Comparison of ENCODE assay signal across 8 cellular contexts in the genomic region with DNA sequence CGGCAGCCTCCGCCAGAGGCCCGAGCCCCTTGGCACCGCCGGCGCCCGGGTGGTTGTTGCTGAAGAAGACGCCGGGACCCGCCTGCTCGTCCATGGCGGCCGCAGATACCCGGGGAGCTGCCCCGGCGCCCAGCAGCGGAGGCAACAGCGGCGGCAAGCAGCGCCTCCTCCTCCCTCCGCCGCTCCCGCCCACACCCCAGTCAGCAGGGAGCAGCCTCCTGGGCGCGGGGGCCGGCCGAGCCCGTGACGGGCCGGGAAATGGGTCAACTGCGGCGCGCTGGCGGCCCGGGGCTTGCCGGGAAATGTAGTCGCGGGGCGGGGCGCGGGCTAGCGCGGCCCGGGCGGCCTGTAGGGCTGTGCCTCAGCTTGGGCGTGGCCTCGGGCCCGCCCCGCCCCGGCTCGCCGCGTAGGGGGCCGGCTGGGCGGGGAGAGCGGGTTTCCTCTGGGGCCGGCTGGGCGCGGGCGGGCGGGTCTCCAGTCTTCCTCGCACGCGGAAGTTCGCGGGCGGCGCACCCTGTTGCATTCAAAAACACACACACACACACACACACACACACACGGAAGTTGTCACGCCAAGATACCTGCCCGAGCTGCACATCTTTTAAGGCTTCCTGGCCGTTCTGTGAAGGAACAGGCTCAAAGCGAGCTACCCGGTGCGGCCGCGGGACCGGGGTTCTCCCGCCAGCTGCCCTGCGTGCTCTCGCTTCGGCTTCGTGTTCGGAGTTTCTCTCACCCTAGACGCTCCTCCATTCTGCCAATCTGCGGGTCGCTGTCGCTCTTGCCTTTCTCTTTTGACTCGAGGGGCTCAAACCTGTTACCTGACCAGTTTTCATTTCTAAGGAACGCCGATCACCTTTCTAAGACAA. TPM values are rescaled to one million over a fixed set of nuclear protein-coding genes. Genes with fewer than 3 reads are reported as not detected.
A peak's percentile ranks its signal among the peaks of the same experiment; 100 is the strongest.
DNase-seq lines count a peak whose midpoint lies in the region; ATAC-seq and TF ChIP-seq lines count a peak whose summit lies in the region.

Gene STRN, minus strand, starts transcription at position 167 of the 866 bp plus-strand sequence. Its CDS starts 73 bp downstream, at position 94.

- no peaks in the 10 kb centered on the region for H3K27me3 ChIP-seq in BLaER1
- H3K27me3 ChIP-seq in colonic mucosa: no peaks in the 10 kb centered on the region

- peak within 1 kb of the TSS; percentile 96 for H3K4me3 ChIP-seq in BLaER1
- peak within 1 kb of the TSS; percentile 95 for H3K4me3 ChIP-seq in colonic mucosa

- H3K27ac ChIP-seq in BLaER1 (peak within 1 kb of the TSS; percentile 87), colonic mucosa (peak within 1 kb of the TSS; percentile 96)

- H4K20me1 ChIP-seq in BLaER1: peaks cover 39% of the 10 kb centered on the region

- H3K4me1 ChIP-seq in BLaER1 (peaks cover 38% of the 10 kb centered on the region), colonic mucosa (no peaks in the 10 kb centered on the region)

- DNase-seq in NCI-H526 (lab: John Stamatoyannopoulos, UW): peak; percentile 78 to 97
- DNase-seq in activated CD4-positive, alpha-beta T cell treated with anti-CD3 and anti-CD28 coated beads for 48 hours: peak; percentile 98
- peak; percentile 96 for DNase-seq in colonic mucosa
- DNase-seq in left kidney (ENCODE audit: low read depth, low spot score): peak; percentile 98
- peak; percentile 97 for DNase-seq in stimulated activated CD4-positive, alpha-beta T cell treated with anti-CD3 and anti-CD28 coated beads, Interleukin-1b, Interleukin-23, amount 100 ng/mL, for 48 hours

- no peak for TF ChIP-seq CTCF in colonic mucosa (IDR thresholded peaks at IDR 0.05)

- ATAC-seq in GM19328 (IDR thresholded peaks at IDR 0.05; ENCODE audit: unreplicated experiment): peak; percentile 98
- peak; percentile 98 for ATAC-seq in HG03469 (IDR thresholded peaks at IDR 0.05; ENCODE audit: unreplicated experiment)

- intact Hi-C loops in colonic mucosa (cut with DNase I): no loop called here

- peak within 1 kb of the TSS; percentile 86 for H3K9ac ChIP-seq in BLaER1
- peak within 1 kb of the TSS; percentile 83 to 96 for H3K9ac ChIP-seq in colonic mucosa (ENCODE audit: low read depth in 2 of 2, low read length in 2 of 2)

- H3K4me2 ChIP-seq in BLaER1: peak within 1 kb of the TSS; percentile 83

- H3K36me3 ChIP-seq in BLaER1 (peaks cover 1% of the 10 kb centered on the region; the same call in 1 of the 2 replicates), colonic mucosa (no peaks in the 10 kb centered on the region)

- H3K9me3 ChIP-seq in BLaER1 (no peaks in the 10 kb centered on the region), colonic mucosa (no peaks in the 10 kb centered on the region)

RNA-seq across cellular contexts. Expression of gene STRN, which starts in this region (rescaled TPM):
- 10 to 100 TPM; 36.5 to 48.6 TPM for total RNA-seq in colonic mucosa

Comparison
In these comparisons a context has a peak if more than half of its experiments do, and no peak if none do; other contexts are left out.
1. Peak in every context shown above with its lines: DNase-seq, ATAC-seq, H3K4me3 ChIP-seq and H3K27ac ChIP-seq.